Comparison of ENCODE assay signal across 23 cellular contexts in the genomic region with DNA sequence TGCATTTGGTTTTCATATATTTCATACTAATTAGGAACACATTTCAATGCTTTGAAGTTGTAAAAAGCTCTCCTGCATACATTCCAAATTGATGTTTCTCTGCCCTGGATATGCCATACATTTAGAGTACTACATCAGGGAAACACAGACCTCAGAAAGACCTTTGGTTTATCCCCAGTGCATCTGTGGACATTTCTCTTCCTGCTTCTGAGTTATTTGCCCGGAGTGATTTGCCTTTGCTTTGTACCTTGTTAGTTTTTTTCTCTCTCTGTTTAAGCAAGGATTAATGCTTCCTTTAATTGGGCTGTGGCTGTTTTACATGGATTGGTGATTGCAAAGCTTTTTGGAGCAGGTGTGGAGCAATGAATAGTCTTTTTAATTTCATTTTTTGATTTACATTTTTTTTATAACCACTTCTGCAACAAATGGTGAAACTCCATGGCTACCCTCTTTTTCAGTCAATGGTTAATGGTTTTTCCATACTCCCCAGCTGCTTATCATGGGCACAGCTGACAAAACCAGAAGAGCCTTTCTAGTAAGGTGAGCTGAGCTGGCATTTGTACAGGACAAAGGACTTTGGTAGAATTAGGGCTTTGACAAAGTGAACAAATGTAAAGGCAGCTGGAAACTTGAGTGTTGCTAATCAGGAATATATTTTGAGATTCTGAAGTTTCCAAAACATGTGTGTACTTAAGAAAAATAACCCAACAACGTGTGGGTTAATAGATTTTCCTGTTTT. TPM values are rescaled to one million over a fixed set of nuclear protein-coding genes. Genes with fewer than 3 reads are reported as not detected.
A peak's percentile ranks its signal among the peaks of the same experiment; 100 is the strongest.
DNase-seq lines count a peak whose midpoint lies in the region; ATAC-seq and TF ChIP-seq lines count a peak whose summit lies in the region.
"Had no signal": no experiment of that assay in that cellular context is flagged by ENCODE, and none has a peak within 500 bp of the region (broad histone marks: within the 10 kb centered on the region; RNA-seq: fewer than 3 reads in every experiment).

No MANE protein-coding gene starts in this region.

- H3K4me1 ChIP-seq in neural progenitor cell: peaks cover 17% of the 10 kb centered on the region
- H3K4me1 ChIP-seq: BLaER1 had no signal

- H3K4me3 Mint-ChIP-seq in neural progenitor cell: no peak overlapping the region
- H3K4me3 Mint-ChIP-seq: stimulated activated naive CD8-positive, alpha-beta T cell treated with anti-CD3 and anti-CD28 coated beads, Interleukin-15, Interleukin-2, amounts not matched to agents 100 ng/mL and 50 ng/mL, for 24 hours; T-helper 1 cell treated with Interleukin-12 subunit alpha and Interleukin-12 subunit beta and Interleukin-4 antibody, amounts not matched to agents 30 μg/mL and 1 μg/mL, for 36 hours; WTC11 had no signal

- H3K4me1 Mint-ChIP-seq in neural progenitor cell: peaks cover 12% of the 10 kb centered on the region

- ATAC-seq in HG02678 (IDR thresholded peaks at IDR 0.05; ENCODE audit: unreplicated experiment): no peak
- ATAC-seq: left cardiac atrium, WTC11 had no signal

- H3K27ac ChIP-seq in neural progenitor cell: peak overlapping the region; percentile 50
- H3K27ac ChIP-seq: BLaER1, brain microvascular endothelial cell, coronary artery, epithelial cell of prostate, right atrium auricular region, RWPE1, transverse colon had no signal

- H3K4me2 ChIP-seq in neural progenitor cell: peak overlapping the region; percentile 50
- H3K4me2 ChIP-seq: BLaER1 had no signal

- H3K27ac Mint-ChIP-seq in neural progenitor cell: no peak overlapping the region
- H3K27ac Mint-ChIP-seq: stimulated activated naive CD8-positive, alpha-beta T cell treated with anti-CD3 and anti-CD28 coated beads, Interleukin-15, Interleukin-2, amounts not matched to agents 100 ng/mL and 50 ng/mL, for 24 hours; T-helper 1 cell treated with Interleukin-12 subunit alpha and Interleukin-12 subunit beta and Interleukin-4 antibody, amounts not matched to agents 30 μg/mL and 1 μg/mL, for 36 hours; WTC11 had no signal

- DNase-seq in DMS 273 (lab: John Stamatoyannopoulos, UW; ENCODE audit: unreplicated experiment) (peak; percentile 16), DMS 273 treated with DMSO at 0.1 percent for 48 hours (lab: John Stamatoyannopoulos, UW) (no peak), NCI-H1105 treated with DMSO at 0.1 percent for 48 hours (lab: John Stamatoyannopoulos, UW) (peak; percentile 59), SHP77 treated with DMSO at 0.1 percent for 48 hours (lab: John Stamatoyannopoulos, UW) (peak; percentile 81), neural progenitor cell (ENCODE audit: low spot score) (peak; percentile 18), activated gamma-delta T cell (lab: John Stamatoyannopoulos, UW) (no peak), NAMALWA (ENCODE audit: low spot score) (no peak)
- DNase-seq: 8988T, brain microvascular endothelial cell, GOT3, left cardiac atrium, NCI-H2227 treated with DMSO at 0.1 percent for 48 hours, occipital lobe, transverse colon had no signal

- no peak overlapping the region for H3K4me3 ChIP-seq in neural progenitor cell
- H3K4me3 ChIP-seq: BLaER1, coronary artery, right atrium auricular region, transverse colon had no signal

- no peaks in the 10 kb centered on the region for H3K9me3 ChIP-seq in neural progenitor cell (ENCODE audit: low read depth)
- H3K9me3 ChIP-seq: right atrium auricular region, transverse colon had no signal

- no peak for TF ChIP-seq CTCF in neural progenitor cell (IDR thresholded peaks at IDR 0.05)

- H3K27me3 ChIP-seq in neural progenitor cell: no peaks in the 10 kb centered on the region
- H3K27me3 ChIP-seq: BLaER1, brain microvascular endothelial cell, right atrium auricular region, transverse colon had no signal

- H4K20me1 ChIP-seq in neural progenitor cell (ENCODE audit: low read depth): peaks cover 63% of the 10 kb centered on the region

- no peaks in the 10 kb centered on the region for H3K36me3 ChIP-seq in neural progenitor cell
- H3K36me3 ChIP-seq: brain microvascular endothelial cell, right atrium auricular region, transverse colon had no signal

- H3F3A ChIP-seq in neural progenitor cell (ENCODE audit: low read depth): no peaks in the 10 kb centered on the region

- H3K9ac ChIP-seq in neural progenitor cell: no peak overlapping the region
- H3K9ac ChIP-seq: BLaER1 had no signal

- peaks cover 13% of the 10 kb centered on the region for H3K9me3 Mint-ChIP-seq in neural progenitor cell
- H3K9me3 Mint-ChIP-seq: T-helper 1 cell treated with Interleukin-12 subunit alpha and Interleukin-12 subunit beta and Interleukin-4 antibody, amounts not matched to agents 30 μg/mL and 1 μg/mL, for 36 hours had no signal

- peaks cover 34% of the 10 kb centered on the region for H3K36me3 Mint-ChIP-seq in neural progenitor cell

- no peaks in the 10 kb centered on the region for H3K27me3 Mint-ChIP-seq in neural progenitor cell (ENCODE audit: insufficient read depth, low read depth)
- H3K27me3 Mint-ChIP-seq: stimulated activated naive CD8-positive, alpha-beta T cell treated with anti-CD3 and anti-CD28 coated beads, Interleukin-15, Interleukin-2, amounts not matched to agents 100 ng/mL and 50 ng/mL, for 24 hours had no signal

- no peak overlapping the region for H2AFZ ChIP-seq in neural progenitor cell (replicated peaks)

- H3K79me2 ChIP-seq in neural progenitor cell (ENCODE audit: low read depth): peaks cover 97% of the 10 kb centered on the region

RNA-seq across cellular contexts. Expression of gene ZSWIM6, which starts 54.2 kb away (rescaled TPM):
- 25.3 and 32.2 TPM in 2 replicates for total RNA-seq in neural progenitor cell (ENCODE audit: low replicate concordance)

Comparison
In these comparisons a context has a peak if more than half of its experiments do, and no peak if none do; other contexts are left out.
1. DNase-seq: peak in DMS 273 (single experiment), NCI-H1105 treated with DMSO at 0.1 percent for 48 hours (single experiment), SHP77 treated with DMSO at 0.1 percent for 48 hours (single experiment) and neural progenitor cell (single experiment); none in DMS 273 treated with DMSO at 0.1 percent for 48 hours (single experiment), activated gamma-delta T cell (single experiment) and NAMALWA (single experiment).